Comparison of ENCODE assay signal across 15 cellular contexts in the genomic region with DNA sequence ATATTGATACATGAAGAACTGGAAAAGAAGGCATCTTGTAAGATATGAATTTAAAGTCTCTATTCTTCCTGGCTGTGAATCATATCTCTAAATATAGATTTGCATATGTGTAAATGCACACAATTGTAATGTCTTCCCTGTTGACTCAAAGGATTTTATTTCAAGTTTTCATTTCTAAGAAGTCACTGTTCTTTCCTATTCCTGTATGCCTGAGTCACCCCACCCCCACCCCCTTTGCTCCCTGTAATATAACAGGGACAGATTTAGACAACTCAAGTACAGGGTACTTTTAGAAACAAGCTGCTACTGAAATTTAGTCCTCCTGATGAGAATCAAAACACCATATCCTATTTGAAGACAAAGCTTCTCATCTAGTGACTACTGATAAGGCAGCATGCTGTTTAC. TPM values are rescaled to one million over a fixed set of nuclear protein-coding genes. Genes with fewer than 3 reads are reported as not detected.
DNase-seq lines count a peak whose midpoint lies in the region; ATAC-seq and TF ChIP-seq lines count a peak whose summit lies in the region.
"Had no signal": no experiment of that assay in that cellular context is flagged by ENCODE, and none has a peak within 500 bp of the region (broad histone marks: within the 10 kb centered on the region; RNA-seq: fewer than 3 reads in every experiment).

No MANE protein-coding gene starts in this region.

- no peak overlapping the region for H2BK20ac ChIP-seq in IMR-90 (ENCODE audit: low read depth, low read length)

- in situ Hi-C loops in IMR-90 (cut with MboI; ENCODE audit: low sequenced_read_pairs) = no loop called here

- H3K9me3 Mint-ChIP-seq in activated CD8-positive, alpha-beta T cell treated with anti-CD3 and anti-CD28 coated beads for 36 hours = peaks cover 3% of the 10 kb centered on the region
- H3K9me3 Mint-ChIP-seq in activated CD8-positive, alpha-beta T cell treated with anti-CD3 and anti-CD28 coated beads, Interleukin-2, amount 10 ng/mL, durations not matched to agents 7 days and 5 days (ENCODE audit: insufficient read depth) = no peaks in the 10 kb centered on the region

- dilution Hi-C loops in IMR-90 (cut with HindIII; ENCODE audit: low sequenced_read_pairs, unreplicated experiment) = no loop called here

- no peaks in the 10 kb centered on the region for H3K36me3 Mint-ChIP-seq in activated CD8-positive, alpha-beta T cell treated with anti-CD3 and anti-CD28 coated beads for 36 hours (ENCODE audit: low read depth)
- H3K36me3 Mint-ChIP-seq in activated CD8-positive, alpha-beta T cell treated with anti-CD3 and anti-CD28 coated beads, Interleukin-2, amount 10 ng/mL, durations not matched to agents 7 days and 5 days (ENCODE audit: low read depth) = no peaks in the 10 kb centered on the region

- DNase-seq in activated CD8-positive, alpha-beta T cell treated with anti-CD3 and anti-CD28 coated beads for 36 hours = no peak
- no peak for DNase-seq in activated CD8-positive, alpha-beta T cell treated with anti-CD3 and anti-CD28 coated beads, Interleukin-2, amount 10 ng/mL, durations not matched to agents 7 days and 5 days
- DNase-seq in IMR-90 (peak; percentile 31), heart right ventricle (no peak), NCI-H82 treated with DMSO at 0.1 percent for 48 hours (lab: John Stamatoyannopoulos, UW; ENCODE audit: unreplicated experiment) (no peak), NCI-H524 treated with DMSO at 0.1 percent for 48 hours (lab: John Stamatoyannopoulos, UW) (no peak)
- DNase-seq: CD4-positive, alpha-beta T cell; DMS153; GDM1; NCI-H1105; NCI-H1694; NCI-H82; SIG-M5 had no signal

- no peak overlapping the region for H2AK9ac ChIP-seq in IMR-90 (replicated peaks; ENCODE audit: low read depth, low read length, poor library complexity)

- no peaks in the 10 kb centered on the region for H3K9me3 ChIP-seq in IMR-90 (ENCODE audit: control insufficient read depth, insufficient read depth, low read length)
- H3K9me3 ChIP-seq in heart right ventricle = peaks cover 0 to 26% (median 0%) of the 10 kb centered on the region in 11 donors
- H3K9me3 ChIP-seq in skeletal muscle tissue (ENCODE audit: control insufficient read depth in 3 of 3, low read length in 3 of 3) = no peaks in the 10 kb centered on the region
- H3K9me3 ChIP-seq: HAP-1 had no signal

- no peaks in the 10 kb centered on the region for H3K79me1 ChIP-seq in IMR-90 (ENCODE audit: low read depth in 1 of 2, low read length in 2 of 2)

- POLR2A ChIA-PET in activated CD8-positive, alpha-beta T cell treated with anti-CD3 and anti-CD28 coated beads for 36 hours (lab: Charles Lee) = no interaction called here
- POLR2A ChIA-PET in activated CD8-positive, alpha-beta T cell treated with anti-CD3 and anti-CD28 coated beads, Interleukin-2, amount 10 ng/mL, durations not matched to agents 7 days and 5 days (lab: Charles Lee) = no interaction called here
- POLR2A ChIA-PET in IMR-90 (lab: Charles Lee; ENCODE audit: unreplicated experiment) = no interaction called here

- TF ChIP-seq CTCF in activated CD8-positive, alpha-beta T cell treated with anti-CD3 and anti-CD28 coated beads for 36 hours (IDR thresholded peaks at IDR 0.05) = no peak
- TF ChIP-seq CTCF in IMR-90 (conservative IDR thresholded peaks at IDR 0.05; ENCODE audit: low read depth, low read length) = no peak
- no peak for TF ChIP-seq CTCF in heart right ventricle (IDR thresholded peaks at IDR 0.05)

- BruUV-seq in IMR-90 (replicated peaks; lab: Mats Ljungman, UMichigan) = no TSS peak

- H3K4me1 ChIP-seq in IMR-90 (ENCODE audit: control insufficient read depth, insufficient read depth, low read length) (no peaks in the 10 kb centered on the region), heart right ventricle (peaks cover 0 to 22% (median 0%) of the 10 kb centered on the region in 9 donors), skeletal muscle tissue (ENCODE audit: control insufficient read depth in 3 of 3, insufficient read depth in 3 of 3, low read length in 3 of 3) (peaks cover 0 to 10% (median 5%) of the 10 kb centered on the region in 3 donors)
- H3K4me1 ChIP-seq: HAP-1 had no signal

- no peak overlapping the region for H3K4me3 Mint-ChIP-seq in activated CD8-positive, alpha-beta T cell treated with anti-CD3 and anti-CD28 coated beads for 36 hours
- H3K4me3 Mint-ChIP-seq in activated CD8-positive, alpha-beta T cell treated with anti-CD3 and anti-CD28 coated beads, Interleukin-2, amount 10 ng/mL, durations not matched to agents 7 days and 5 days = no peak overlapping the region
- H3K4me3 Mint-ChIP-seq: CD4-positive, alpha-beta T cell had no signal

- no peak overlapping the region for H3K4ac ChIP-seq in IMR-90 (ENCODE audit: low read depth, low read length)

- CTCF ChIA-PET in activated CD8-positive, alpha-beta T cell treated with anti-CD3 and anti-CD28 coated beads for 36 hours (lab: Charles Lee) = interaction anchor here (1.9 kb wide), 1 partner anchor 68 kb away, joined by 5 read pairs; no protein-coding TSS in a partner anchor
- CTCF ChIA-PET in activated CD8-positive, alpha-beta T cell treated with anti-CD3 and anti-CD28 coated beads, Interleukin-2, amount 10 ng/mL, durations not matched to agents 7 days and 5 days (lab: Charles Lee) = no interaction called here
- CTCF ChIA-PET in IMR-90 (lab: Yijun Ruan, JAX) = interaction anchor here (1.1 kb wide), 1 partner anchor 12 kb away, joined by 3 read pairs; no protein-coding TSS in a partner anchor

- no peak overlapping the region for H2BK15ac ChIP-seq in IMR-90 (ENCODE audit: low read depth, low read length)

- peaks cover 28% of the 10 kb centered on the region for H3K27me3 Mint-ChIP-seq in activated CD8-positive, alpha-beta T cell treated with anti-CD3 and anti-CD28 coated beads for 36 hours
- peaks cover 7% of the 10 kb centered on the region for H3K27me3 Mint-ChIP-seq in activated CD8-positive, alpha-beta T cell treated with anti-CD3 and anti-CD28 coated beads, Interleukin-2, amount 10 ng/mL, durations not matched to agents 7 days and 5 days (ENCODE audit: low read depth)

- H3K27me3 ChIP-seq in IMR-90 (ENCODE audit: control insufficient read depth, insufficient read depth, low read length) (no peaks in the 10 kb centered on the region), heart right ventricle (peaks cover 0 to 14% (median 0%) of the 10 kb centered on the region in 7 donors), skeletal muscle tissue (ENCODE audit: control insufficient read depth in 3 of 3, insufficient read depth in 3 of 3, low read length in 3 of 3) (no peaks in the 10 kb centered on the region)

- H3K9ac ChIP-seq in IMR-90 (ENCODE audit: low read depth, low read length) (no peak overlapping the region), skeletal muscle tissue (ENCODE audit: low read depth in 1 of 3, low read length in 3 of 3) (no peak overlapping the region)

- H3K27ac ChIP-seq in IMR-90 (ENCODE audit: insufficient read depth, low read length) (no peak overlapping the region), heart right ventricle (peak overlapping the region in 1 of 10 donors; percentile 7), skeletal muscle tissue (ENCODE audit: low read depth, low read length) (peak overlapping the region; percentile 59)

- peak overlapping the region; percentile 63; the same call in 1 of the 2 replicates for H4K5ac ChIP-seq in IMR-90 (ENCODE audit: low read depth, low read length)

- H3K4me3 ChIP-seq in IMR-90 (ENCODE audit: insufficient read depth, low read depth, low read length) (no peak overlapping the region), heart right ventricle (no peak overlapping the region), skeletal muscle tissue (ENCODE audit: low read length in 3 of 3) (no peak overlapping the region)
- H3K4me3 ChIP-seq: HAP-1 had no signal

- H2BK5ac ChIP-seq in IMR-90 (ENCODE audit: low read depth, low read length, poor library complexity, severe bottlenecking) = no peak overlapping the region

- H3K27ac Mint-ChIP-seq in activated CD8-positive, alpha-beta T cell treated with anti-CD3 and anti-CD28 coated beads for 36 hours = peak overlapping the region; percentile 19
- no peak overlapping the region for H3K27ac Mint-ChIP-seq in activated CD8-positive, alpha-beta T cell treated with anti-CD3 and anti-CD28 coated beads, Interleukin-2, amount 10 ng/mL, durations not matched to agents 7 days and 5 days
- H3K27ac Mint-ChIP-seq: CD4-positive, alpha-beta T cell had no signal

- no peak overlapping the region for H2BK120ac ChIP-seq in IMR-90 (ENCODE audit: low read depth, low read length)

- H3K36me3 ChIP-seq in IMR-90 (ENCODE audit: control insufficient read depth, insufficient read depth, low read length) (no peaks in the 10 kb centered on the region), heart right ventricle (no peaks in the 10 kb centered on the region), skeletal muscle tissue (ENCODE audit: control insufficient read depth in 3 of 3, insufficient read depth in 3 of 3, low read length in 3 of 3) (no peaks in the 10 kb centered on the region)
- H3K36me3 ChIP-seq: HAP-1 had no signal

- H3K9me1 ChIP-seq in IMR-90 (ENCODE audit: insufficient read depth, low read length) = no peaks in the 10 kb centered on the region

- H3K4me2 ChIP-seq in IMR-90 (ENCODE audit: low read depth, low read length) = no peak overlapping the region

- no peak overlapping the region for H3K14ac ChIP-seq in IMR-90 (replicated peaks; ENCODE audit: low read depth, low read length)

- H4K91ac ChIP-seq in IMR-90 (ENCODE audit: insufficient read depth, low read depth, low read length) = no peak overlapping the region

- ATAC-seq in activated CD8-positive, alpha-beta T cell treated with anti-CD3 and anti-CD28 coated beads for 36 hours = peak; percentile 55
- no peak for ATAC-seq in activated CD8-positive, alpha-beta T cell treated with anti-CD3 and anti-CD28 coated beads, Interleukin-2, amount 10 ng/mL, durations not matched to agents 7 days and 5 days
- no peak for ATAC-seq in IMR-90 (ENCODE audit: low read depth)
- ATAC-seq in heart right ventricle = peak in 6 of 8 donors; percentile 58 to 94 (median 81)

- no peaks in the 10 kb centered on the region for H4K20me1 ChIP-seq in IMR-90 (ENCODE audit: insufficient read depth, low read length)

- no peak overlapping the region for H2AK5ac ChIP-seq in IMR-90 (ENCODE audit: low read depth, low read length)

- no peak overlapping the region for H3K56ac ChIP-seq in IMR-90 (ENCODE audit: extremely low read depth, insufficient read depth, low read length)

- peaks cover 6% of the 10 kb centered on the region for H3K4me1 Mint-ChIP-seq in activated CD8-positive, alpha-beta T cell treated with anti-CD3 and anti-CD28 coated beads for 36 hours (ENCODE audit: low read depth)
- no peaks in the 10 kb centered on the region for H3K4me1 Mint-ChIP-seq in activated CD8-positive, alpha-beta T cell treated with anti-CD3 and anti-CD28 coated beads, Interleukin-2, amount 10 ng/mL, durations not matched to agents 7 days and 5 days (ENCODE audit: low read depth)

- intact Hi-C loops in activated CD8-positive, alpha-beta T cell treated with anti-CD3 and anti-CD28 coated beads for 36 hours (cut with micrococcal nuclease) = no loop called here
- intact Hi-C loops in IMR-90 (cut with micrococcal nuclease) (no loop called here), heart right ventricle (cut with DNase I) (loop anchor here in 4 of 10 donors (2.0 to 5.0 kb wide), 2 partner anchors 18 to 70 kb away; no protein-coding TSS in a partner anchor)

- H3K23ac ChIP-seq in IMR-90 (ENCODE audit: low read depth, low read length) = no peak overlapping the region

- peak overlapping the region; percentile 59; the same call in 1 of the 2 replicates for H3K18ac ChIP-seq in IMR-90 (ENCODE audit: low read depth, low read length)

- TF ChIP-seq RAD21 in IMR-90 (IDR thresholded peaks at IDR 0.05; ENCODE audit: low read length) = no peak

- no peak for TF ChIP-seq POLR2A in IMR-90 (IDR thresholded peaks at IDR 0.05; ENCODE audit: low read depth, low read length)

- no peak overlapping the region for H2AFZ ChIP-seq in IMR-90 (replicated peaks; ENCODE audit: low read length, poor library complexity)

- H4K8ac ChIP-seq in IMR-90 (ENCODE audit: low read depth in 2 of 2, low read length in 2 of 2) = no peak overlapping the region

RNA-seq across cellular contexts. Expression of a gene that starts 43.0 kb away (rescaled TPM):
- 1 to 10 TPM; 2.7 to 3.8 TPM for total RNA-seq in activated CD8-positive, alpha-beta T cell treated with anti-CD3 and anti-CD28 coated beads for 36 hours
- 1 to 10 TPM; 1.4 to 2.0 TPM for total RNA-seq in activated CD8-positive, alpha-beta T cell treated with anti-CD3 and anti-CD28 coated beads, Interleukin-2, amount 10 ng/mL, durations not matched to agents 7 days and 5 days
- total RNA-seq in IMR-90 (2012; rRNA removed) = 5.9 and 10.3 TPM in 2 replicates
- polyA plus RNA-seq in IMR-90 (2012; rRNA removed) = 3.2 and 5.2 TPM in 2 replicates
- polyA plus RNA-seq in IMR-90 (2012; cell fraction: cytosol; rRNA removed) = 0.97 and 1.2 TPM in 2 replicates
- polyA plus RNA-seq in IMR-90 (2012; cell fraction: nucleus; rRNA removed; ENCODE audit: low replicate concordance) = 2.9 and 22.5 TPM in 2 replicates
- total RNA-seq in heart right ventricle = 1 to 10 TPM; 3.1 to 6.9 (median 5.4) TPM
- polyA plus RNA-seq in heart right ventricle = 1 to 10 TPM; 2.2 to 5.2 TPM
- 14.6 TPM for total RNA-seq in skeletal muscle tissue

Comparison
In these comparisons a context has a peak if more than half of its experiments do, and no peak if none do; other contexts are left out.
1. ATAC-seq: peak in activated CD8-positive, alpha-beta T cell treated with anti-CD3 and anti-CD28 coated beads for 36 hours (single experiment) and heart right ventricle (6 of 8); none in activated CD8-positive, alpha-beta T cell treated with anti-CD3 and anti-CD28 coated beads, Interleukin-2, amount 10 ng/mL, durations not matched to agents 7 days and 5 days (single experiment) and IMR-90 (single experiment).